In genomic region chr2:172428841-172429173, GRCh38 we compare ENCODE assay signal across 9 cellular contexts. TPM values are rescaled to one million over a fixed set of nuclear protein-coding genes. Genes with fewer than 3 reads are reported as not detected.
DNase-seq lines count a peak whose midpoint lies in the region.
"Had no signal": no experiment of that assay in that cellular context is flagged by ENCODE, and none has a peak within 500 bp of the region (broad histone marks: within the 10 kb centered on the region; RNA-seq: fewer than 3 reads in every experiment).

No MANE protein-coding gene starts in this region.

- H3K27me3 Mint-ChIP-seq in activated naive CD8-positive, alpha-beta T cell = no peaks in the 10 kb centered on the region
- H3K27me3 Mint-ChIP-seq in immature natural killer cell (ENCODE audit: low read depth in 3 of 3) = peaks cover 0 to 6% (median 2%) of the 10 kb centered on the region in 3 donors

- peak overlapping the region; percentile 84 for H3K27ac Mint-ChIP-seq in activated naive CD8-positive, alpha-beta T cell
- peak overlapping the region; percentile 18 to 72 (median 45) for H3K27ac Mint-ChIP-seq in immature natural killer cell

- peak overlapping the region in 19 of 21 experiments; percentile 76 to 93 (median 87) for H3K27ac ChIP-seq in skin epidermis
- H3K27ac ChIP-seq: 22Rv1 had no signal

- peak overlapping the region; percentile 59 to 76 (median 70) for H3K4me3 ChIP-seq in skin epidermis

- DNase-seq in DMS79 treated with DMSO at 0.1 percent for 48 hours (lab: John Stamatoyannopoulos, UW) = peak; percentile 78
- DNase-seq in DMS79 (lab: John Stamatoyannopoulos, UW) = no peak
- DNase-seq in immature natural killer cell = no peak
- DNase-seq in stimulated activated naive CD4-positive, alpha-beta T cell (lab: John Stamatoyannopoulos, UW) = no peak
- DNase-seq in central memory CD4-positive, alpha-beta T cell = no peak
- no peak for DNase-seq in stimulated activated CD4-positive, alpha-beta T cell treated with anti-CD3 and anti-CD28 coated beads, Interleukin-2, amount 100 ng/mL, for 48 hours

- H3K36me3 Mint-ChIP-seq in activated naive CD8-positive, alpha-beta T cell = no peaks in the 10 kb centered on the region
- no peaks in the 10 kb centered on the region for H3K36me3 Mint-ChIP-seq in immature natural killer cell

- peaks cover 65% of the 10 kb centered on the region for H3K4me1 Mint-ChIP-seq in activated naive CD8-positive, alpha-beta T cell (ENCODE audit: low read depth)
- peaks cover 10 to 38% of the 10 kb centered on the region in 2 donors for H3K4me1 Mint-ChIP-seq in immature natural killer cell

- H3K9me3 Mint-ChIP-seq in activated naive CD8-positive, alpha-beta T cell (ENCODE audit: low read depth) = no peaks in the 10 kb centered on the region
- H3K9me3 Mint-ChIP-seq in immature natural killer cell = no peaks in the 10 kb centered on the region

- H3K4me3 Mint-ChIP-seq in activated naive CD8-positive, alpha-beta T cell = peak overlapping the region; percentile 89
- H3K4me3 Mint-ChIP-seq in immature natural killer cell = peak overlapping the region; percentile 85 to 90 (median 86)

RNA-seq across cellular contexts. Expression of gene ITGA6, which starts 1.4 kb away (rescaled TPM):
- polyA plus RNA-seq in immature natural killer cell = 10 to 100 TPM; 26.8 to 39.9 (median 34.0) TPM
